8 cellular contexts compared by ENCODE assay signal in genomic region chr5:131171276-131171815, GRCh38. TPM values are rescaled to one million over a fixed set of nuclear protein-coding genes. Genes with fewer than 3 reads are reported as not detected.
A peak's percentile ranks its signal among the peaks of the same experiment; 100 is the strongest.
DNase-seq lines count a peak whose midpoint lies in the region; ATAC-seq lines count a peak whose summit lies in the region.

No MANE protein-coding gene starts in this region.

- POLR2A ChIA-PET in activated CD4-positive, alpha-beta T cell treated with anti-CD3 and anti-CD28 coated beads for 36 hours (lab: Charles Lee): interaction anchor here (0.6 to 1.0 kb wide), 2 partner anchors 101 to 643 kb away, joined by 4 read pairs; no protein-coding TSS in a partner anchor
- POLR2A ChIA-PET in naive thymus-derived CD4-positive, alpha-beta T cell (lab: Charles Lee): interaction anchor here (0.5 to 1.9 kb wide), 7 partner anchors 38 to 218 kb away, joined by 3 to 8 read pairs (median 4); partner anchors contain the start of gene CDC42SE2

- H3K27me3 Mint-ChIP-seq in activated CD4-positive, alpha-beta T cell treated with anti-CD3 and anti-CD28 coated beads for 36 hours: no peaks in the 10 kb centered on the region
- H3K27me3 Mint-ChIP-seq in naive thymus-derived CD4-positive, alpha-beta T cell: no peaks in the 10 kb centered on the region

- peak overlapping the region; percentile 73 to 82 for H3K9ac ChIP-seq in duodenal mucosa (ENCODE audit: low read depth in 1 of 2, low read length in 2 of 2)

- H3K36me3 Mint-ChIP-seq in activated CD4-positive, alpha-beta T cell treated with anti-CD3 and anti-CD28 coated beads for 36 hours (ENCODE audit: low read depth): peaks cover 8% of the 10 kb centered on the region
- H3K36me3 Mint-ChIP-seq in naive thymus-derived CD4-positive, alpha-beta T cell: peaks cover 0 to 11% (median 4%) of the 10 kb centered on the region in 5 donors

- H3K27ac ChIP-seq in duodenal mucosa (ENCODE audit: low read depth, low read length): peak overlapping the region; percentile 47
- H3K27ac ChIP-seq in naive thymus-derived CD4-positive, alpha-beta T cell (ENCODE audit: low read depth, low read length): peak overlapping the region; percentile 82

- ATAC-seq in activated CD4-positive, alpha-beta T cell treated with anti-CD3 and anti-CD28 coated beads for 36 hours: peak; percentile 5
- no peak for ATAC-seq in naive thymus-derived CD4-positive, alpha-beta T cell
- ATAC-seq in HG02678 (IDR thresholded peaks at IDR 0.05; ENCODE audit: unreplicated experiment): no peak

- peak overlapping the region; percentile 85 to 90 for H3K4me3 ChIP-seq in duodenal mucosa (ENCODE audit: low read depth in 1 of 2, low read length in 2 of 2)
- H3K4me3 ChIP-seq in naive thymus-derived CD4-positive, alpha-beta T cell (ENCODE audit: low read length): peak overlapping the region; percentile 74

- peak overlapping the region; percentile 95 for H3K4me3 Mint-ChIP-seq in activated CD4-positive, alpha-beta T cell treated with anti-CD3 and anti-CD28 coated beads for 36 hours
- peak overlapping the region; percentile 95 to 100 (median 98) for H3K4me3 Mint-ChIP-seq in naive thymus-derived CD4-positive, alpha-beta T cell

- CTCF ChIA-PET in activated CD4-positive, alpha-beta T cell treated with anti-CD3 and anti-CD28 coated beads for 36 hours (lab: Charles Lee): interaction anchor here (0.7 to 1.5 kb wide), 3 partner anchors 21 to 121 kb away, joined by 3 to 4 read pairs (median 3); no protein-coding TSS in a partner anchor
- CTCF ChIA-PET in naive thymus-derived CD4-positive, alpha-beta T cell (lab: Charles Lee): interaction anchor here (1.3 to 2.2 kb wide), 2 partner anchors 81 to 211 kb away, joined by 5 to 10 read pairs; no protein-coding TSS in a partner anchor

- peaks cover 11 to 12% of the 10 kb centered on the region in 2 donors for H3K4me1 ChIP-seq in duodenal mucosa (ENCODE audit: control insufficient read depth in 1 of 2, insufficient read depth in 2 of 2, low read length in 2 of 2)
- H3K4me1 ChIP-seq in naive thymus-derived CD4-positive, alpha-beta T cell (ENCODE audit: control insufficient read depth in 2 of 2, insufficient read depth in 2 of 2, low read length in 2 of 2): peaks cover 11 to 13% of the 10 kb centered on the region in 2 donors

- intact Hi-C loops in activated CD4-positive, alpha-beta T cell treated with anti-CD3 and anti-CD28 coated beads for 36 hours (cut with DNase I, micrococcal nuclease): loop anchor here (2.0 to 5.0 kb wide), 3 partner anchors 37 to 851 kb away; partner anchors contain the start of gene FNIP1 (in 1 of the 2)
- intact Hi-C loops in naive thymus-derived CD4-positive, alpha-beta T cell (cut with micrococcal nuclease): no loop called here

- no peaks in the 10 kb centered on the region for H3K27me3 ChIP-seq in duodenal mucosa (ENCODE audit: control insufficient read depth in 1 of 2, insufficient read depth in 2 of 2, low read length in 2 of 2)
- H3K27me3 ChIP-seq in naive thymus-derived CD4-positive, alpha-beta T cell (ENCODE audit: control insufficient read depth in 2 of 2, insufficient read depth in 2 of 2, low read length in 2 of 2): no peaks in the 10 kb centered on the region

- H3K36me3 ChIP-seq in duodenal mucosa (ENCODE audit: control insufficient read depth in 1 of 2, insufficient read depth in 2 of 2, low read length in 2 of 2): peaks cover 0 to 2% of the 10 kb centered on the region in 2 donors
- no peaks in the 10 kb centered on the region for H3K36me3 ChIP-seq in naive thymus-derived CD4-positive, alpha-beta T cell (ENCODE audit: control insufficient read depth in 2 of 3, insufficient read depth in 3 of 3, low read length in 3 of 3)

- peaks cover 33% of the 10 kb centered on the region for H3K4me1 Mint-ChIP-seq in activated CD4-positive, alpha-beta T cell treated with anti-CD3 and anti-CD28 coated beads for 36 hours
- H3K4me1 Mint-ChIP-seq in naive thymus-derived CD4-positive, alpha-beta T cell: peaks cover 37 to 72% (median 63%) of the 10 kb centered on the region in 7 donors

- peak; percentile 57 for DNase-seq in activated CD4-positive, alpha-beta T cell treated with anti-CD3 and anti-CD28 coated beads for 36 hours
- no peak for DNase-seq in activated CD4-positive, alpha-beta T cell treated with anti-CD3 and anti-CD28 coated beads, Interleukin-2, amount 50 U/mL, for 4 hours
- DNase-seq in SK-N-DZ (ENCODE audit: low spot score): peak; percentile 27
- DNase-seq in naive thymus-derived CD4-positive, alpha-beta T cell: peak in 3 of 9 donors; percentile 10 to 22 (median 18)
- DNase-seq in midbrain (lab: John Stamatoyannopoulos, UW): no peak
- DNase-seq in DMS79 treated with DMSO at 0.1 percent for 48 hours (lab: John Stamatoyannopoulos, UW): no peak

- H3K9me3 ChIP-seq in duodenal mucosa (ENCODE audit: control insufficient read depth in 1 of 2, low read length in 2 of 2): no peaks in the 10 kb centered on the region
- H3K9me3 ChIP-seq in naive thymus-derived CD4-positive, alpha-beta T cell (ENCODE audit: control insufficient read depth in 2 of 3, low read length in 3 of 3): no peaks in the 10 kb centered on the region

- H3K9me3 Mint-ChIP-seq in activated CD4-positive, alpha-beta T cell treated with anti-CD3 and anti-CD28 coated beads for 36 hours (ENCODE audit: low read depth): no peaks in the 10 kb centered on the region
- H3K9me3 Mint-ChIP-seq in naive thymus-derived CD4-positive, alpha-beta T cell: no peaks in the 10 kb centered on the region

- H3K27ac Mint-ChIP-seq in activated CD4-positive, alpha-beta T cell treated with anti-CD3 and anti-CD28 coated beads for 36 hours: peak overlapping the region; percentile 88
- peak overlapping the region; percentile 92 to 98 (median 97) for H3K27ac Mint-ChIP-seq in naive thymus-derived CD4-positive, alpha-beta T cell

RNA-seq across cellular contexts. Expression of gene LYRM7, which starts 0.6 kb away (rescaled TPM):
- total RNA-seq in activated CD4-positive, alpha-beta T cell treated with anti-CD3 and anti-CD28 coated beads for 36 hours: 10 to 100 TPM; 16.0 to 20.7 TPM
- 15.4 and 17.6 TPM in 2 replicates for polyA plus RNA-seq in SK-N-DZ (2014; cell fraction: cytosol; rRNA removed)
- 6.4 and 13.2 TPM in 2 replicates for polyA plus RNA-seq in SK-N-DZ (2014; cell fraction: nucleus; rRNA removed)
- 10 to 100 TPM in 4 of 5 experiments, 1 to 10 TPM in 1; 8.2 to 18.8 (median 16.3) TPM for total RNA-seq in naive thymus-derived CD4-positive, alpha-beta T cell
- polyA plus RNA-seq in naive thymus-derived CD4-positive, alpha-beta T cell: 10 to 100 TPM in 1 of 2 donors, 1 to 10 TPM in 1; 3.6 to 11.8 TPM

RNA-seq across cellular contexts. Expression of gene HINT1, which starts 6.3 kb away (rescaled TPM):
- total RNA-seq in activated CD4-positive, alpha-beta T cell treated with anti-CD3 and anti-CD28 coated beads for 36 hours: 100 to 1,000 TPM; 298 to 312 TPM
- polyA plus RNA-seq in SK-N-DZ (2014; cell fraction: cytosol; rRNA removed): 640 and 713 TPM in 2 replicates
- 378 and 497 TPM in 2 replicates for polyA plus RNA-seq in SK-N-DZ (2014; cell fraction: nucleus; rRNA removed)
- 100 to 1,000 TPM; 172 to 319 (median 233) TPM for total RNA-seq in naive thymus-derived CD4-positive, alpha-beta T cell
- 100 to 1,000 TPM; 336 to 376 TPM for polyA plus RNA-seq in naive thymus-derived CD4-positive, alpha-beta T cell

Comparison
In these comparisons a context has a peak if more than half of its experiments do, and no peak if none do; other contexts are left out.
1. DNase-seq: peak in activated CD4-positive, alpha-beta T cell treated with anti-CD3 and anti-CD28 coated beads for 36 hours (single experiment) and SK-N-DZ (single experiment); none in activated CD4-positive, alpha-beta T cell treated with anti-CD3 and anti-CD28 coated beads, Interleukin-2, amount 50 U/mL, for 4 hours (0 of 2), midbrain (single experiment) and DMS79 treated with DMSO at 0.1 percent for 48 hours (single experiment).
2. intact Hi-C loops: an anchor here in activated CD4-positive, alpha-beta T cell treated with anti-CD3 and anti-CD28 coated beads for 36 hours (2.0 to 5.0 kb wide); none called in naive thymus-derived CD4-positive, alpha-beta T cell.